In genomic region chr7:37982423-37982822, GRCh38 we compare ENCODE assay signal across 12 cellular contexts.
"Had no signal": no experiment of that assay in that cellular context is flagged by ENCODE, and none has a peak within 500 bp of the region (broad histone marks: within the 10 kb centered on the region; RNA-seq: fewer than 3 reads in every experiment).

No MANE protein-coding gene starts in this region.

- H3K4me1 ChIP-seq: right lobe of liver had no signal

- H3K36me3 ChIP-seq: cardiac muscle cell, right lobe of liver, spleen had no signal

- H3K4me3 ChIP-seq: cardiac muscle cell, right lobe of liver, spleen had no signal

- ATAC-seq: activated naive CD4-positive, alpha-beta T cell treated with anti-CD3 and anti-CD28 coated beads, Interleukin-2, amount 50 U/mL, for 72 hours; left lobe of liver; right lobe of liver; stimulated activated naive B cell treated with anti-CD40 and anti-IgM and Interleukin-4, amounts not matched to agents 10 μg/mL and 1 μg/mL and 100 μg/mL, for 72 hours; T-helper 17 cell had no signal

- H3K27me3 ChIP-seq: cardiac muscle cell, right lobe of liver, spleen had no signal

- H3K9me3 ChIP-seq: right lobe of liver, spleen had no signal

- DNase-seq: activated effector memory CD4-positive, alpha-beta T cell treated with anti-CD3 and anti-CD28 coated beads, Interleukin-2, amount 50 U/mL, for 16 hours; effector CD4-positive, alpha-beta T cell; naive B cell; right lobe of liver; SHP77 treated with DMSO at 0.1 percent for 48 hours; spleen; stimulated activated CD4-positive, alpha-beta T cell treated with anti-CD3 and anti-CD28 coated beads, Interleukin-1b, Interleukin-23, amount 100 ng/mL, for 48 hours; stimulated activated naive B cell treated with anti-CD40 and anti-IgM and Interleukin-4, amounts not matched to agents 10 μg/mL and 1 μg/mL and 100 μg/mL, for 72 hours; T-helper 17 cell had no signal

- H3K27ac ChIP-seq: cardiac muscle cell, right lobe of liver, spleen had no signal
